ENCODE assay signal across 15 cellular contexts in the genomic region with DNA sequence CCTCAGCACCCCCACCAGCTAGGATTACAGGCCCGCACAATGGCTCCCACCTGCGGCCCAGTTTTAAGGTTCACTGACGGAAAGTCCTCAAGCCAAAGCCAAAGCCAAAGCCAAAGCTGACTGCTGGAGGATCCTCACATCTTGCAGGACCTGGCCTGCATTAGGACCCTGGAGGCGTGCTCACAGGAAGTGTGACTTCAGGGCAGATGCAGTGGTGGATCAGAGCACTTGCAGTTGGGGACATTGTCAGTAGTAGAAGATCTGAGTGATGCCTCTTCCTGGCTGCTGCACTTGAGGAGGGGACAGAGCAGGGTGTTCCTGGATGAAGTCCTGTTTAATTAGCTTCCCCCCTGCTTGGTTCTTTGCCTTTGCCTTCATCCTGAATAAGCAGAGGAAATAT.
A peak's percentile ranks its signal among the peaks of the same experiment; 100 is the strongest.
DNase-seq lines count a peak whose midpoint lies in the region; ATAC-seq and TF ChIP-seq lines count a peak whose summit lies in the region.
"Had no signal": no experiment of that assay in that cellular context is flagged by ENCODE, and none has a peak within 500 bp of the region (broad histone marks: within the 10 kb centered on the region; RNA-seq: fewer than 3 reads in every experiment).

No MANE protein-coding gene starts in this region.

- H3K79me2 ChIP-seq in DND-41 (ENCODE audit: insufficient read depth, low read length): no peaks in the 10 kb centered on the region; the same call in 1 of the 2 replicates

- peak; percentile 81 to 82 for ATAC-seq in CD4-positive, CD25-positive, alpha-beta regulatory T cell (ENCODE audit: low read depth in 2 of 2)
- ATAC-seq in DND-41 (ENCODE audit: insufficient read depth, low read depth) (peak; percentile 83), mucosa of descending colon (peak; percentile 62), HG03439 (IDR thresholded peaks at IDR 0.05; ENCODE audit: unreplicated experiment) (no peak)
- peak; percentile 37 for ATAC-seq in activated T-helper 17 cell treated with anti-CD3 and anti-CD28 coated beads, Interleukin-2, amount 50 U/mL, for 72 hours (replicated peaks)
- ATAC-seq: Panc1 had no signal

- no peaks in the 10 kb centered on the region for H3K27me3 Mint-ChIP-seq in CD4-positive, CD25-positive, alpha-beta regulatory T cell
- H3K27me3 Mint-ChIP-seq in activated T-helper 17 cell treated with anti-CD3 and anti-CD28 coated beads, Interleukin-2, amount 50 U/mL, for 72 hours: no peaks in the 10 kb centered on the region
- H3K27me3 Mint-ChIP-seq: naive B cell had no signal

- H2AFZ ChIP-seq in DND-41 (ENCODE audit: low read depth, low read length): peak overlapping the region; percentile 23; the same call in 1 of the 2 replicates

- peak overlapping the region; percentile 43 for H3K9ac ChIP-seq in DND-41 (ENCODE audit: low read depth, low read length)

- no peaks in the 10 kb centered on the region for H3K9me3 ChIP-seq in CD4-positive, CD25-positive, alpha-beta regulatory T cell (ENCODE audit: control insufficient read depth in 2 of 2, low read length in 2 of 2)
- H3K9me3 ChIP-seq in DND-41 (ENCODE audit: insufficient read depth, low read length, severe bottlenecking): peaks cover 13% of the 10 kb centered on the region
- peaks cover 6% of the 10 kb centered on the region for H3K9me3 ChIP-seq in mucosa of descending colon

- peaks cover 27 to 72% (median 53%) of the 10 kb centered on the region in 4 donors for H3K4me1 Mint-ChIP-seq in CD4-positive, CD25-positive, alpha-beta regulatory T cell
- H3K4me1 Mint-ChIP-seq in activated T-helper 17 cell treated with anti-CD3 and anti-CD28 coated beads, Interleukin-2, amount 50 U/mL, for 72 hours: peaks cover 41% of the 10 kb centered on the region

- H3K4me3 Mint-ChIP-seq in CD4-positive, CD25-positive, alpha-beta regulatory T cell: peak overlapping the region; percentile 72 to 87 (median 80)
- H3K4me3 Mint-ChIP-seq in activated T-helper 17 cell treated with anti-CD3 and anti-CD28 coated beads, Interleukin-2, amount 50 U/mL, for 72 hours: peak overlapping the region; percentile 50

- peak overlapping the region; percentile 94 to 96 (median 95) for H3K27ac Mint-ChIP-seq in CD4-positive, CD25-positive, alpha-beta regulatory T cell
- peak overlapping the region; percentile 83 for H3K27ac Mint-ChIP-seq in activated T-helper 17 cell treated with anti-CD3 and anti-CD28 coated beads, Interleukin-2, amount 50 U/mL, for 72 hours

- H3K36me3 ChIP-seq in CD4-positive, CD25-positive, alpha-beta regulatory T cell (ENCODE audit: control insufficient read depth, insufficient read depth, low read length): no peaks in the 10 kb centered on the region
- H3K36me3 ChIP-seq in DND-41 (ENCODE audit: insufficient read depth, low read length) (peaks cover 9% of the 10 kb centered on the region; the same call in 1 of the 2 replicates), mucosa of descending colon (ENCODE audit: low read depth) (no peaks in the 10 kb centered on the region)

- H3K27me3 ChIP-seq in CD4-positive, CD25-positive, alpha-beta regulatory T cell (ENCODE audit: control insufficient read depth, insufficient read depth, low read length): no peaks in the 10 kb centered on the region
- H3K27me3 ChIP-seq in DND-41 (ENCODE audit: insufficient read depth, low read length, poor library complexity): no peaks in the 10 kb centered on the region
- H3K27me3 ChIP-seq: heart right ventricle had no signal

- H3K4me3 ChIP-seq in CD4-positive, CD25-positive, alpha-beta regulatory T cell (ENCODE audit: low read depth, low read length): peak overlapping the region; percentile 45
- H3K4me3 ChIP-seq in DND-41 (ENCODE audit: low read depth in 1 of 2, low read length in 2 of 2): no peak overlapping the region
- no peak overlapping the region for H3K4me3 ChIP-seq in mucosa of descending colon
- H3K4me3 ChIP-seq: heart right ventricle had no signal

- peaks cover 0 to 5% (median 0%) of the 10 kb centered on the region in 7 donors for H3K9me3 Mint-ChIP-seq in CD4-positive, CD25-positive, alpha-beta regulatory T cell
- H3K9me3 Mint-ChIP-seq in activated T-helper 17 cell treated with anti-CD3 and anti-CD28 coated beads, Interleukin-2, amount 50 U/mL, for 72 hours: peaks cover 1% of the 10 kb centered on the region

- H4K20me1 ChIP-seq in DND-41 (ENCODE audit: insufficient read depth, low read length): no peaks in the 10 kb centered on the region

- peaks cover 21% of the 10 kb centered on the region for H3K36me3 Mint-ChIP-seq in CD4-positive, CD25-positive, alpha-beta regulatory T cell
- peaks cover 8% of the 10 kb centered on the region for H3K36me3 Mint-ChIP-seq in activated T-helper 17 cell treated with anti-CD3 and anti-CD28 coated beads, Interleukin-2, amount 50 U/mL, for 72 hours (ENCODE audit: low read depth)

- intact Hi-C loops in mucosa of descending colon (cut with DNase I, micrococcal nuclease): no loop called here

- peak overlapping the region; percentile 48 for H3K4me2 ChIP-seq in DND-41 (ENCODE audit: insufficient read depth, low read length)

- peak overlapping the region; percentile 68 for H3K27ac ChIP-seq in CD4-positive, CD25-positive, alpha-beta regulatory T cell (ENCODE audit: insufficient read depth, low read length, poor library complexity, severe bottlenecking)
- peak overlapping the region; percentile 80 for H3K27ac ChIP-seq in DND-41 (ENCODE audit: low read length)

- no peak for TF ChIP-seq CTCF in DND-41 (IDR thresholded peaks at IDR 0.05; ENCODE audit: borderline replicate concordance, extremely low read depth, low read length, poor library complexity, severe bottlenecking)
- TF ChIP-seq CTCF in mucosa of descending colon (IDR thresholded peaks at IDR 0.05): no peak

- H3K4me1 ChIP-seq in CD4-positive, CD25-positive, alpha-beta regulatory T cell (ENCODE audit: control insufficient read depth, insufficient read depth, low read length, poor library complexity, severe bottlenecking): peaks cover 47% of the 10 kb centered on the region
- H3K4me1 ChIP-seq in DND-41 (ENCODE audit: insufficient read depth, low read length) (peaks cover 41% of the 10 kb centered on the region), mucosa of descending colon (ENCODE audit: low read depth) (no peaks in the 10 kb centered on the region)

- peak in 1 of 3 donors; percentile 73 for DNase-seq in CD4-positive, CD25-positive, alpha-beta regulatory T cell
- DNase-seq in DND-41: peak; percentile 59
- no peak for DNase-seq in mucosa of descending colon
- no peak for DNase-seq in NK-92 (lab: John Stamatoyannopoulos, UW; ENCODE audit: unreplicated experiment)
- no peak for DNase-seq in NCI-H510A (lab: John Stamatoyannopoulos, UW)
- no peak for DNase-seq in NCI-H2029 treated with DMSO at 0.1 percent for 48 hours (lab: John Stamatoyannopoulos, UW)
- DNase-seq: activated CD4-positive, alpha-beta T cell treated with anti-CD3 and anti-CD28 coated beads for 1 hour; GF-D8; heart right ventricle; naive B cell; NCI-H1417; retina had no signal
